ENCODE assay signal across 8 cellular contexts in the genomic region with DNA sequence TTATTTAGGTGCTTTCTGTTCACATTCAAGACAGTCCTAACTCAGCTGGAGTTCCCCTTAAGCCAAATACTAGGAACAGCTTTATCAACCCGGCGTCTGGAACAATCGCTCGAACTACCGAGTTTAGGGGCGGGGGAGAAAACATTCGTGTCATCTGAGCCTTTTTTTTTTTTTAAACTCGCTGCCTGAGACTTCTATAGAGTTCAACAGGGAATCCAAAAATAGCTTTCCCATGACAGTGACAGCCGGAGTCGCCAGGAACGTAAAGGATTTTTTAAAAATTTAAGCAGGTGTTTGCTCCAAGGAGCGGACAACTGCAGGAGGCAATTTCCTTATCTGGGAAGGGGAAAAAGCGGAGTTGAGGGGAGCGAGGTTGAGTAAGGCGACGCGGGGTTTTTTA. TPM values are rescaled to one million over a fixed set of nuclear protein-coding genes. Genes with fewer than 3 reads are reported as not detected.
DNase-seq lines count a peak whose midpoint lies in the region; ATAC-seq lines count a peak whose summit lies in the region.

No MANE protein-coding gene starts in this region.

- DNase-seq in DMS 273 (lab: John Stamatoyannopoulos, UW; ENCODE audit: unreplicated experiment) (peak; percentile 40), DMS 273 treated with DMSO at 0.1 percent for 48 hours (lab: John Stamatoyannopoulos, UW) (no peak), T-helper 1 cell (peak in 4 of 5 donors; percentile 10 to 16 (median 14)), dermis blood vessel endothelial cell (peak; percentile 65), lung microvascular endothelial cell (ENCODE audit: low read depth in 2 of 2) (peak; percentile 45 to 67), DMS79 treated with DMSO at 0.1 percent for 48 hours (lab: John Stamatoyannopoulos, UW) (no peak)

- peak; percentile 19 for ATAC-seq in HG02884 (IDR thresholded peaks at IDR 0.05; ENCODE audit: unreplicated experiment)

- H3K27ac ChIP-seq in temporal lobe (ENCODE audit: low read depth, low read length): peak overlapping the region; percentile 73

RNA-seq across cellular contexts. Expression of a gene that starts 0.8 kb away (rescaled TPM):
- total RNA-seq in dermis blood vessel endothelial cell (10.7 and 13.6 TPM in 2 replicates), lung microvascular endothelial cell (6.1 and 9.1 TPM in 2 replicates), temporal lobe (11.8 TPM)

RNA-seq across cellular contexts. Expression of a gene that starts 58.5 kb away (rescaled TPM):
- total RNA-seq in dermis blood vessel endothelial cell: 1.0 and 1.3 TPM in 2 replicates
- 0.60 and 1.1 TPM in 2 replicates for total RNA-seq in lung microvascular endothelial cell
- 0.25 TPM for total RNA-seq in temporal lobe

Comparison
In these comparisons a context has a peak if more than half of its experiments do, and no peak if none do; other contexts are left out.
1. DNase-seq: peak in DMS 273 (single experiment), T-helper 1 cell (4 of 5), dermis blood vessel endothelial cell (single experiment) and lung microvascular endothelial cell (2 of 2); none in DMS 273 treated with DMSO at 0.1 percent for 48 hours (single experiment) and DMS79 treated with DMSO at 0.1 percent for 48 hours (single experiment).